In genomic region chr2:66121946-66122345, GRCh38 we compare ENCODE assay signal across 18 cellular contexts.
DNase-seq lines count a peak whose midpoint lies in the region; TF ChIP-seq lines count a peak whose summit lies in the region.
"Had no signal": no experiment of that assay in that cellular context is flagged by ENCODE, and none has a peak within 500 bp of the region (broad histone marks: within the 10 kb centered on the region; RNA-seq: fewer than 3 reads in every experiment).

No MANE protein-coding gene starts in this region.

- no peaks in the 10 kb centered on the region for H3K4me1 Mint-ChIP-seq in type B pancreatic cell (ENCODE audit: unreplicated experiment)
- H3K4me1 Mint-ChIP-seq: B cell had no signal

- peak overlapping the region; percentile 8 for H3K4me2 ChIP-seq in parathyroid adenoma (ENCODE audit: low read length)
- H3K4me2 ChIP-seq: A549; BLaER1 treated with 17β-estradiol and CSF1 and Interleukin-3, amounts not matched to agents 10 nM and 100 nM had no signal

- H3K9ac ChIP-seq in parathyroid adenoma: no peak overlapping the region
- H3K9ac ChIP-seq: BLaER1 treated with 17β-estradiol and CSF1 and Interleukin-3, amounts not matched to agents 10 nM and 100 nM had no signal

- no peak for TF ChIP-seq CTCF in breast epithelium (IDR thresholded peaks at IDR 0.05)
- no peak for TF ChIP-seq CTCF in parathyroid adenoma (IDR thresholded peaks at IDR 0.05)
- no peak for TF ChIP-seq CTCF in type B pancreatic cell (conservative IDR thresholded peaks at IDR 0.05)

- H3K27ac Mint-ChIP-seq in type B pancreatic cell: peak overlapping the region; percentile 70
- H3K27ac Mint-ChIP-seq: B cell; CD4-positive, alpha-beta T cell; CD8-positive, alpha-beta T cell had no signal

- TF ChIP-seq POLR2A in breast epithelium (IDR thresholded peaks at IDR 0.05): no peak

- DNase-seq in T47D (ENCODE audit: low read depth in 1 of 2, low spot score in 1 of 2) (peak; percentile 9 to 48), breast epithelium (ENCODE audit: low spot score in 2 of 2) (no peak), type B pancreatic cell (ENCODE audit: extremely low spot score, unreplicated experiment) (no peak), retina (no peak), T-helper 1 cell (no peak)
- DNase-seq: AML-193; Caco-2; Calu3; CD4-positive, alpha-beta T cell; CD8-positive, alpha-beta T cell; DMS79 treated with DMSO at 0.1 percent for 48 hours; GF-D8 had no signal

- peaks cover 4% of the 10 kb centered on the region for H3K9me3 Mint-ChIP-seq in type B pancreatic cell
- H3K9me3 Mint-ChIP-seq: CD8-positive, alpha-beta T cell had no signal

- H3K27me3 ChIP-seq in breast epithelium (no peaks in the 10 kb centered on the region), parathyroid adenoma (ENCODE audit: control insufficient read depth, insufficient read depth, low read length) (no peaks in the 10 kb centered on the region)
- H3K27me3 ChIP-seq: BLaER1 treated with 17β-estradiol and CSF1 and Interleukin-3, amounts not matched to agents 10 nM and 100 nM had no signal

- H3K79me2 ChIP-seq in parathyroid adenoma: no peaks in the 10 kb centered on the region

- no peaks in the 10 kb centered on the region for H3K27me3 Mint-ChIP-seq in type B pancreatic cell
- H3K27me3 Mint-ChIP-seq: B cell; CD4-positive, alpha-beta T cell had no signal

- in situ Hi-C loops in T47D (cut with HindIII; ENCODE audit: low pct_unique_long_range_greater_than_20kb, low sequenced_read_pairs): no loop called here

- no peak overlapping the region for H2AFZ ChIP-seq in parathyroid adenoma

- intact Hi-C loops in breast epithelium (cut with DNase I; ENCODE audit: low total_unique reads): no loop called here

- H3K4me3 ChIP-seq in breast epithelium (no peak overlapping the region), parathyroid adenoma (ENCODE audit: low read depth, low read length) (no peak overlapping the region)
- H3K4me3 ChIP-seq: A549; BLaER1 treated with 17β-estradiol and CSF1 and Interleukin-3, amounts not matched to agents 10 nM and 100 nM had no signal

- H3K4me3 Mint-ChIP-seq in type B pancreatic cell: no peak overlapping the region
- H3K4me3 Mint-ChIP-seq: B cell; CD4-positive, alpha-beta T cell; CD8-positive, alpha-beta T cell had no signal

- H3K36me3 ChIP-seq in breast epithelium (no peaks in the 10 kb centered on the region), parathyroid adenoma (ENCODE audit: control insufficient read depth, insufficient read depth, low read length) (no peaks in the 10 kb centered on the region)
- H3K36me3 ChIP-seq: BLaER1 treated with 17β-estradiol and CSF1 and Interleukin-3, amounts not matched to agents 10 nM and 100 nM had no signal

- peaks cover 4% of the 10 kb centered on the region for H3K36me3 Mint-ChIP-seq in type B pancreatic cell
- H3K36me3 Mint-ChIP-seq: CD8-positive, alpha-beta T cell had no signal

- no peaks in the 10 kb centered on the region for H3K9me3 ChIP-seq in breast epithelium
- H3K9me3 ChIP-seq in parathyroid adenoma (ENCODE audit: control insufficient read depth, low read length): no peaks in the 10 kb centered on the region
- H3K9me3 ChIP-seq: A549; BLaER1 treated with 17β-estradiol and CSF1 and Interleukin-3, amounts not matched to agents 10 nM and 100 nM; Caco-2 had no signal

- H3K27ac ChIP-seq in breast epithelium (no peak overlapping the region), parathyroid adenoma (peak overlapping the region; percentile 51)
- H3K27ac ChIP-seq: 22Rv1; A549; BLaER1 treated with 17β-estradiol and CSF1 and Interleukin-3, amounts not matched to agents 10 nM and 100 nM; C4-2B had no signal

- no peaks in the 10 kb centered on the region for H3K4me1 ChIP-seq in breast epithelium
- peaks cover 21% of the 10 kb centered on the region for H3K4me1 ChIP-seq in parathyroid adenoma
- H3K4me1 ChIP-seq: A549; BLaER1 treated with 17β-estradiol and CSF1 and Interleukin-3, amounts not matched to agents 10 nM and 100 nM; Caco-2 had no signal

Comparison
In these comparisons a context has a peak if more than half of its experiments do, and no peak if none do; other contexts are left out.
1. DNase-seq: peak in T47D (2 of 2); none in breast epithelium (0 of 2), type B pancreatic cell (single experiment), retina (single experiment) and T-helper 1 cell (0 of 5).